In genomic region chr7:50449881-50450690, GRCh38 we compare ENCODE assay signal across 8 cellular contexts. TPM values are rescaled to one million over a fixed set of nuclear protein-coding genes. Genes with fewer than 3 reads are reported as not detected.
DNase-seq lines count a peak whose midpoint lies in the region; ATAC-seq lines count a peak whose summit lies in the region.

TSS of gene FIGNL1 (minus strand) at chr7:50450350. CDS start at chr7:50447287, 3,063 bp downstream.

- DNase-seq in Ammon's horn (ENCODE audit: low spot score) (peak; percentile 90), NCI-H345 treated with DMSO at 0.1 percent for 48 hours (lab: John Stamatoyannopoulos, UW; ENCODE audit: unreplicated experiment) (peak; percentile 66), left colon (peak; percentile 70 to 88)
- peak; percentile 80 to 81 for DNase-seq in activated CD4-positive, alpha-beta T cell treated with anti-CD3 and anti-CD28 coated beads for 4 hours
- DNase-seq in stimulated activated CD4-positive, alpha-beta T cell treated with anti-CD3 and anti-CD28 coated beads, Interleukin-1b, Interleukin-23, amount 100 ng/mL, for 48 hours: peak; percentile 84

- intact Hi-C loops in left colon (cut with DNase I, micrococcal nuclease): no loop called here

- H3K27ac ChIP-seq in cingulate gyrus (ENCODE audit: low read depth, low read length): peak within 1 kb of the TSS; percentile 73

- ATAC-seq in GM19043 (IDR thresholded peaks at IDR 0.05; ENCODE audit: low read depth, unreplicated experiment) (peak; percentile 81), HG03342 (IDR thresholded peaks at IDR 0.05; ENCODE audit: unreplicated experiment) (peak; percentile 88), left colon (peak; percentile 100)

RNA-seq across cellular contexts. Expression of gene FIGNL1, which starts in this region (rescaled TPM):
- total RNA-seq in left colon: 1 to 10 TPM; 4.4 to 6.5 TPM

Comparison
In these comparisons a context has a peak if more than half of its experiments do, and no peak if none do; other contexts are left out.
1. Peak in every context shown above with its lines: DNase-seq, ATAC-seq and H3K27ac ChIP-seq.